ENCODE assay signal across 1 cellular context in the genomic region with DNA sequence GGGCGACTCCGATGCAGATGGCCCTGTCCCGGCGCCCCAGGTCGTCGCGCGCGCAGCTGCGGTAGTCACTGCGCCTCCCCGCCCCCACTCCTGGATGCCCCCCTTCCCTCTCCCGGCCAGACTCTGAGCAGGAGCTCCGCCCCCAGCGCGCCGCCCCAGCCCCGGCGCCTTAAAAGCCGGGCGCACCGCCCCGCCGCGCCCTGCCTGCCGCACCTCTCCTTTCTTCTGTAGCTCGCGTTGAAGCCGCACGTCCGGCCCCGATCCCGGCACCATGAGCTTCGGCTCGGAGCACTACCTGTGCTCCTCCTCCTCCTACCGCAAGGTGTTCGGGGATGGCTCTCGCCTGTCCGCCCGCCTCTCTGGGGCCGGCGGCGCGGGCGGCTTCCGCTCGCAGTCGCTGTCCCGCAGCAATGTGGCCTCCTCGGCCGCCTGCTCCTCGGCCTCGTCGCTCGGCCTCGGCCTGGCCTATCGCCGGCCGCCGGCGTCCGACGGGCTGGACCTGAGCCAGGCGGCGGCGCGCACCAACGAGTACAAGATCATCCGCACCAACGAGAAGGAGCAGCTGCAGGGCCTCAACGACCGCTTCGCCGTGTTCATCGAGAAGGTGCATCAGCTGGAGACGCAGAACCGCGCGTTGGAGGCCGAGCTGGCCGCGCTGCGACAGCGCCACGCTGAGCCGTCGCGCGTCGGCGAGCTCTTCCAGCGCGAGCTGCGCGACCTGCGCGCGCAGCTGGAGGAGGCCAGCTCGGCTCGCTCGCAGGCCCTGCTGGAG.
TF ChIP-seq lines count a peak whose summit lies in the region.

Gene INA, plus strand, starts transcription at position 198 of the 772 bp plus-strand sequence. Its CDS starts 74 bp downstream, at position 272.

TF ChIP-seq in WTC11, 78 proteins besides CTCF, POLR2A, EP300 and RAD21 (continued from another document and continues in another):
- TF ChIP-seq, protein P1, sequence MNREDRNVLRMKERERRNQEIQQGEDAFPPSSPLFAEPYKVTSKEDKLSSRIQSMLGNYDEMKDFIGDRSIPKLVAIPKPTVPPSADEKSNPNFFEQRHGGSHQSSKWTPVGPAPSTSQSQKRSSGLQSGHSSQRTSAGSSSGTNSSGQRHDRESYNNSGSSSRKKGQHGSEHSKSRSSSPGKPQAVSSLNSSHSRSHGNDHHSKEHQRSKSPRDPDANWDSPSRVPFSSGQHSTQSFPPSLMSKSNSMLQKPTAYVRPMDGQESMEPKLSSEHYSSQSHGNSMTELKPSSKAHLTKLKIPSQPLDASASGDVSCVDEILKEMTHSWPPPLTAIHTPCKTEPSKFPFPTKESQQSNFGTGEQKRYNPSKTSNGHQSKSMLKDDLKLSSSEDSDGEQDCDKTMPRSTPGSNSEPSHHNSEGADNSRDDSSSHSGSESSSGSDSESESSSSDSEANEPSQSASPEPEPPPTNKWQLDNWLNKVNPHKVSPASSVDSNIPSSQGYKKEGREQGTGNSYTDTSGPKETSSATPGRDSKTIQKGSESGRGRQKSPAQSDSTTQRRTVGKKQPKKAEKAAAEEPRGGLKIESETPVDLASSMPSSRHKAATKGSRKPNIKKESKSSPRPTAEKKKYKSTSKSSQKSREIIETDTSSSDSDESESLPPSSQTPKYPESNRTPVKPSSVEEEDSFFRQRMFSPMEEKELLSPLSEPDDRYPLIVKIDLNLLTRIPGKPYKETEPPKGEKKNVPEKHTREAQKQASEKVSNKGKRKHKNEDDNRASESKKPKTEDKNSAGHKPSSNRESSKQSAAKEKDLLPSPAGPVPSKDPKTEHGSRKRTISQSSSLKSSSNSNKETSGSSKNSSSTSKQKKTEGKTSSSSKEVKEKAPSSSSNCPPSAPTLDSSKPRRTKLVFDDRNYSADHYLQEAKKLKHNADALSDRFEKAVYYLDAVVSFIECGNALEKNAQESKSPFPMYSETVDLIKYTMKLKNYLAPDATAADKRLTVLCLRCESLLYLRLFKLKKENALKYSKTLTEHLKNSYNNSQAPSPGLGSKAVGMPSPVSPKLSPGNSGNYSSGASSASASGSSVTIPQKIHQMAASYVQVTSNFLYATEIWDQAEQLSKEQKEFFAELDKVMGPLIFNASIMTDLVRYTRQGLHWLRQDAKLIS (CRISPR knock-in tag; IDR thresholded peaks at IDR 0.05; ENCODE audit: borderline replicate concordance) = no peak
- TF ChIP-seq, protein P2, sequence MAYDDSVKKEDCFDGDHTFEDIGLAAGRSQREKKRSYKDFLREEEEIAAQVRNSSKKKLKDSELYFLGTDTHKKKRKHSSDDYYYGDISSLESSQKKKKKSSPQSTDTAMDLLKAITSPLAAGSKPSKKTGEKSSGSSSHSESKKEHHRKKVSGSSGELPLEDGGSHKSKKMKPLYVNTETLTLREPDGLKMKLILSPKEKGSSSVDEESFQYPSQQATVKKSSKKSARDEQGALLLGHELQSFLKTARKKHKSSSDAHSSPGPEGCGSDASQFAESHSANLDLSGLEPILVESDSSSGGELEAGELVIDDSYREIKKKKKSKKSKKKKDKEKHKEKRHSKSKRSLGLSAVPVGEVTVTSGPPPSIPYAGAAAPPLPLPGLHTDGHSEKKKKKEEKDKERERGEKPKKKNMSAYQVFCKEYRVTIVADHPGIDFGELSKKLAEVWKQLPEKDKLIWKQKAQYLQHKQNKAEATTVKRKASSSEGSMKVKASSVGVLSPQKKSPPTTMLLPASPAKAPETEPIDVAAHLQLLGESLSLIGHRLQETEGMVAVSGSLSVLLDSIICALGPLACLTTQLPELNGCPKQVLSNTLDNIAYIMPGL (CRISPR knock-in tag; IDR thresholded peaks at IDR 0.05) = peak; percentile 76
- TF ChIP-seq, protein P3, sequence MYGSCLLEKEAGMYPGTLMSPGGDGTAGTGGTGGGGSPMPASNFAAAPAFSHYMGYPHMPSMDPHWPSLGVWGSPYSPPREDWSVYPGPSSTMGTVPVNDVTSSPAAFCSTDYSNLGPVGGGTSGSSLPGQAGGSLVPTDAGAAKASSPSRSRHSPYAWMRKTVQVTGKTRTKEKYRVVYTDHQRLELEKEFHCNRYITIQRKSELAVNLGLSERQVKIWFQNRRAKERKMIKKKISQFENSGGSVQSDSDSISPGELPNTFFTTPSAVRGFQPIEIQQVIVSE (CRISPR knock-in tag; IDR thresholded peaks at IDR 0.05; ENCODE audit: borderline replicate concordance) = no peak
- TF ChIP-seq SP1 (CRISPR knock-in tag; conservative IDR thresholded peaks at IDR 0.05) = peak; percentile 25; the same call in 1 of the 2 replicates
- TF ChIP-seq NFE2L1 (CRISPR knock-in tag; IDR thresholded peaks at IDR 0.05) = 0 out of 2 replicates have a peak, but pooled peaks have one; percentile 8
- TF ChIP-seq MYBL2 (CRISPR knock-in tag; IDR thresholded peaks at IDR 0.05) = peak; percentile 65; the same call in 1 of the 2 replicates
- TF ChIP-seq NR2C2 (CRISPR knock-in tag; IDR thresholded peaks at IDR 0.05) = 0 out of 2 replicates have a peak, but pooled peaks have one; percentile 5
- TF ChIP-seq ETV6 (CRISPR knock-in tag; IDR thresholded peaks at IDR 0.05) = peak; percentile 94; the same call in 1 of the 2 replicates
- TF ChIP-seq TCF7 (CRISPR knock-in tag; IDR thresholded peaks at IDR 0.05; ENCODE audit: low read depth) = no peak
- TF ChIP-seq PREB (CRISPR knock-in tag; IDR thresholded peaks at IDR 0.05; ENCODE audit: borderline replicate concordance) = no peak
- no peak for TF ChIP-seq RORB (CRISPR knock-in tag; IDR thresholded peaks at IDR 0.05)
- TF ChIP-seq ZMAT4 (CRISPR knock-in tag; IDR thresholded peaks at IDR 0.05) = no peak
- TF ChIP-seq ZNF671 (CRISPR knock-in tag; IDR thresholded peaks at IDR 0.05) = no peak
- no peak for TF ChIP-seq ZNF416 (CRISPR knock-in tag; IDR thresholded peaks at IDR 0.05)
- no peak for TF ChIP-seq ZNF423 (CRISPR knock-in tag; IDR thresholded peaks at IDR 0.05)
- no peak; the same call in 1 of the 2 replicates for TF ChIP-seq E2F4 (CRISPR knock-in tag; IDR thresholded peaks at IDR 0.05; ENCODE audit: borderline replicate concordance, low read depth)
- TF ChIP-seq NFATC4 (CRISPR knock-in tag; IDR thresholded peaks at IDR 0.05) = no peak
- peak; percentile 10; the same call in 1 of the 2 replicates for TF ChIP-seq NR1H2 (CRISPR knock-in tag; IDR thresholded peaks at IDR 0.05)
- no peak for TF ChIP-seq ESRRA (CRISPR knock-in tag; IDR thresholded peaks at IDR 0.05; ENCODE audit: borderline replicate concordance)
- TF ChIP-seq, protein P4, sequence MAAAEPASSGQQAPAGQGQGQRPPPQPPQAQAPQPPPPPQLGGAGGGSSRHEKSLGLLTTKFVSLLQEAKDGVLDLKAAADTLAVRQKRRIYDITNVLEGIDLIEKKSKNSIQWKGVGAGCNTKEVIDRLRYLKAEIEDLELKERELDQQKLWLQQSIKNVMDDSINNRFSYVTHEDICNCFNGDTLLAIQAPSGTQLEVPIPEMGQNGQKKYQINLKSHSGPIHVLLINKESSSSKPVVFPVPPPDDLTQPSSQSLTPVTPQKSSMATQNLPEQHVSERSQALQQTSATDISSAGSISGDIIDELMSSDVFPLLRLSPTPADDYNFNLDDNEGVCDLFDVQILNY (CRISPR knock-in tag; IDR thresholded peaks at IDR 0.05) = 0 out of 2 replicates have a peak, but pooled peaks have one; percentile 82
- TF ChIP-seq, protein P5, sequence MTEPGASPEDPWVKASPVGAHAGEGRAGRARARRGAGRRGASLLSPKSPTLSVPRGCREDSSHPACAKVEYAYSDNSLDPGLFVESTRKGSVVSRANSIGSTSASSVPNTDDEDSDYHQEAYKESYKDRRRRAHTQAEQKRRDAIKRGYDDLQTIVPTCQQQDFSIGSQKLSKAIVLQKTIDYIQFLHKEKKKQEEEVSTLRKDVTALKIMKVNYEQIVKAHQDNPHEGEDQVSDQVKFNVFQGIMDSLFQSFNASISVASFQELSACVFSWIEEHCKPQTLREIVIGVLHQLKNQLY (CRISPR knock-in tag; IDR thresholded peaks at IDR 0.05) = no peak; the same call in 1 of the 2 replicates
- TF ChIP-seq ZNF219 (CRISPR knock-in tag; IDR thresholded peaks at IDR 0.05; ENCODE audit: borderline replicate concordance) = no peak
- no peak for TF ChIP-seq HMGA2 (CRISPR knock-in tag; IDR thresholded peaks at IDR 0.05)
- peak; percentile 65 for TF ChIP-seq TP53 (CRISPR knock-in tag; IDR thresholded peaks at IDR 0.05)
- TF ChIP-seq SMAD3 (CRISPR knock-in tag; IDR thresholded peaks at IDR 0.05; ENCODE audit: borderline replicate concordance) = peak; percentile 91
- no peak for TF ChIP-seq NFYB (CRISPR knock-in tag; conservative IDR thresholded peaks at IDR 0.05; ENCODE audit: low read depth)
- TF ChIP-seq JUN (CRISPR knock-in tag; IDR thresholded peaks at IDR 0.05) = no peak; the same call in 1 of the 2 replicates
- TF ChIP-seq RELA (CRISPR knock-in tag; IDR thresholded peaks at IDR 0.05; ENCODE audit: borderline replicate concordance) = no peak
- peak; percentile 92; the same call in 1 of the 2 replicates for TF ChIP-seq ZBTB43 (CRISPR knock-in tag; IDR thresholded peaks at IDR 0.05)
- no peak for TF ChIP-seq OVOL2 (CRISPR knock-in tag; IDR thresholded peaks at IDR 0.05; ENCODE audit: borderline replicate concordance)
- no peak for TF ChIP-seq KAT7 (CRISPR knock-in tag; IDR thresholded peaks at IDR 0.05; ENCODE audit: borderline replicate concordance)
- peak; percentile 69; the same call in 1 of the 2 replicates for TF ChIP-seq NR3C1 (CRISPR knock-in tag; conservative IDR thresholded peaks at IDR 0.05; ENCODE audit: low read depth)
- peak; percentile 84; the same call in 1 of the 2 replicates for TF ChIP-seq ELF4 (CRISPR knock-in tag; IDR thresholded peaks at IDR 0.05; ENCODE audit: low read depth)
- no peak for TF ChIP-seq MXD4 (CRISPR knock-in tag; IDR thresholded peaks at IDR 0.05; ENCODE audit: borderline replicate concordance)
- TF ChIP-seq, protein P6, sequence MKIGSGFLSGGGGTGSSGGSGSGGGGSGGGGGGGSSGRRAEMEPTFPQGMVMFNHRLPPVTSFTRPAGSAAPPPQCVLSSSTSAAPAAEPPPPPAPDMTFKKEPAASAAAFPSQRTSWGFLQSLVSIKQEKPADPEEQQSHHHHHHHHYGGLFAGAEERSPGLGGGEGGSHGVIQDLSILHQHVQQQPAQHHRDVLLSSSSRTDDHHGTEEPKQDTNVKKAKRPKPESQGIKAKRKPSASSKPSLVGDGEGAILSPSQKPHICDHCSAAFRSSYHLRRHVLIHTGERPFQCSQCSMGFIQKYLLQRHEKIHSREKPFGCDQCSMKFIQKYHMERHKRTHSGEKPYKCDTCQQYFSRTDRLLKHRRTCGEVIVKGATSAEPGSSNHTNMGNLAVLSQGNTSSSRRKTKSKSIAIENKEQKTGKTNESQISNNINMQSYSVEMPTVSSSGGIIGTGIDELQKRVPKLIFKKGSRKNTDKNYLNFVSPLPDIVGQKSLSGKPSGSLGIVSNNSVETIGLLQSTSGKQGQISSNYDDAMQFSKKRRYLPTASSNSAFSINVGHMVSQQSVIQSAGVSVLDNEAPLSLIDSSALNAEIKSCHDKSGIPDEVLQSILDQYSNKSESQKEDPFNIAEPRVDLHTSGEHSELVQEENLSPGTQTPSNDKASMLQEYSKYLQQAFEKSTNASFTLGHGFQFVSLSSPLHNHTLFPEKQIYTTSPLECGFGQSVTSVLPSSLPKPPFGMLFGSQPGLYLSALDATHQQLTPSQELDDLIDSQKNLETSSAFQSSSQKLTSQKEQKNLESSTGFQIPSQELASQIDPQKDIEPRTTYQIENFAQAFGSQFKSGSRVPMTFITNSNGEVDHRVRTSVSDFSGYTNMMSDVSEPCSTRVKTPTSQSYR (CRISPR knock-in tag; IDR thresholded peaks at IDR 0.05) = no peak
- no peak for TF ChIP-seq SOX15 (CRISPR knock-in tag; IDR thresholded peaks at IDR 0.05)
